Comparison of ENCODE assay signal across 28 cellular contexts in genomic region chr14:77267937-77268699, GRCh38. TPM values are rescaled to one million over a fixed set of nuclear protein-coding genes. Genes with fewer than 3 reads are reported as not detected.
"Had no signal": no experiment of that assay in that cellular context is flagged by ENCODE, and none has a peak within 500 bp of the region (broad histone marks: within the 10 kb centered on the region; RNA-seq: fewer than 3 reads in every experiment).

No MANE protein-coding gene starts in this region.

- H3K36me3 Mint-ChIP-seq: naive thymus-derived CD8-positive, alpha-beta T cell; stimulated activated effector memory CD8-positive, alpha-beta T cell treated with anti-CD3 and anti-CD28 coated beads, Interleukin-12 subunit alpha, Interleukin-12 subunit beta, amount 100 ng/mL, for 72 hours; type B pancreatic cell had no signal

- H3K27me3 ChIP-seq: thyroid gland had no signal

- H3K4me3 Mint-ChIP-seq: stimulated activated effector memory CD8-positive, alpha-beta T cell treated with anti-CD3 and anti-CD28 coated beads, Interleukin-12 subunit alpha, Interleukin-12 subunit beta, amount 100 ng/mL, for 72 hours had no signal

- H3K27ac Mint-ChIP-seq: naive thymus-derived CD8-positive, alpha-beta T cell; stimulated activated effector memory CD8-positive, alpha-beta T cell treated with anti-CD3 and anti-CD28 coated beads, Interleukin-12 subunit alpha, Interleukin-12 subunit beta, amount 100 ng/mL, for 72 hours; type B pancreatic cell had no signal

- ATAC-seq: esophagus mucosa; heart left ventricle; left colon; mucosa of descending colon; naive thymus-derived CD8-positive, alpha-beta T cell; stimulated activated naive CD8-positive, alpha-beta T cell treated with anti-CD3 and anti-CD28 coated beads, Interleukin-15, Interleukin-2, amounts not matched to agents 100 U/mL and 50 U/mL, for 24 hours had no signal

- FAIRE-seq: endometrium, frontal cortex, small intestine, urothelium cell line had no signal

- H3K27ac ChIP-seq: dorsolateral prefrontal cortex, heart left ventricle, neutrophil, right atrium auricular region, suprapubic skin, thyroid gland had no signal

- H3K36me3 ChIP-seq: heart left ventricle, neutrophil, right atrium auricular region, suprapubic skin, thyroid gland had no signal

- H3K9me3 ChIP-seq: neutrophil, suprapubic skin, thyroid gland had no signal

- H3K4me3 ChIP-seq: dorsolateral prefrontal cortex, heart left ventricle, mucosa of descending colon, right atrium auricular region, suprapubic skin, thyroid gland had no signal

- DNase-seq: cortex of kidney; dorsolateral prefrontal cortex; effector memory CD4-positive, alpha-beta T cell; heart left ventricle; hippocampal formation; left colon; mammary epithelial cell; mucosa of descending colon; naive thymus-derived CD8-positive, alpha-beta T cell; small intestine; stimulated activated CD4-positive, alpha-beta T cell treated with anti-CD3 and anti-CD28 coated beads, Interleukin-4, amount 100 ng/mL, for 1 hour; stimulated activated CD8-positive, alpha-beta memory T cell treated with anti-CD3 and anti-CD28 coated beads, Interleukin-4, amount 100 ng/mL, for 48 hours; stimulated activated naive CD8-positive, alpha-beta T cell treated with anti-CD3 and anti-CD28 coated beads, Interleukin-15, Interleukin-2, amounts not matched to agents 100 U/mL and 50 U/mL, for 24 hours; thyroid gland had no signal

- H3K4me1 ChIP-seq: right atrium auricular region, thyroid gland had no signal

RNA-seq across cellular contexts. Expression of gene NGB, which starts 2.9 kb away (rescaled TPM):
- total RNA-seq: esophagus mucosa; fibroblast of lung; glomerular endothelial cell; heart left ventricle; kidney epithelial cell; lower leg skin; naive thymus-derived CD8-positive, alpha-beta T cell; osteocyte; right atrium auricular region; suprapubic skin; thyroid gland had no signal
- polyA plus RNA-seq: fibroblast of lung; heart left ventricle; naive thymus-derived CD8-positive, alpha-beta T cell had no signal
